Comparison of ENCODE assay signal across 18 cellular contexts in the genomic region with DNA sequence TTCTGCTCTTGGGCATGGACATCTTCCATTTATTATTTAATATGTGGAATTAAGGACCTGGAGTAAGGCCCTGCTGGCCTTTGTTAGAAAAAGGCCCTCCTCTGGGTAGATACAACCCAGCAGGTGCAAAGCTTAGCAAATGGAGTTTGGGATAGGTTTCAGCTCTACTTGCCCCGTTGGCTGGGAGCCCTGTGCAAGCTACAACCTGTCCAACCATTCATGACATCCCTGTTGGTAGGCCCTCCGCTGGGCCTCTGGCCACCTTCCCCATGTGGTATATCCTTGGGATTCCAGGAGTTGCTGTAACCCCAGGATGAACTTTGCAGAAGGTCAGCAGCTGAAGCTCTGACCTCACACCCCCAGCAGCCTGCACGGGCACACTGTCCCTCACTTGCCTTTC.
DNase-seq lines count a peak whose midpoint lies in the region; ATAC-seq and TF ChIP-seq lines count a peak whose summit lies in the region.
"Had no signal": no experiment of that assay in that cellular context is flagged by ENCODE, and none has a peak within 500 bp of the region (broad histone marks: within the 10 kb centered on the region; RNA-seq: fewer than 3 reads in every experiment).

No MANE protein-coding gene starts in this region.

- H3K4me3 ChIP-seq in epithelial cell of esophagus (ENCODE audit: low read length): no peak overlapping the region
- H3K4me3 ChIP-seq: A549, K562, SJCRH30 had no signal

- POLR2A ChIA-PET in RWPE1 (lab: Yijun Ruan, JAX; ENCODE audit: low non-redundant PET): interaction anchor here (0.6 kb wide), 2 partner anchors 10 to 12 kb away, joined by 5 to 8 read pairs; no protein-coding TSS in a partner anchor

- TF ChIP-seq CTCF in RWPE1 (conservative IDR thresholded peaks at IDR 0.05; ENCODE audit: low read depth) (no peak), epithelial cell of esophagus (IDR thresholded peaks at IDR 0.05; ENCODE audit: insufficient read depth, low read depth, low read length, missing control alignments) (no peak)

- DNase-seq in NCI-H2171 treated with DMSO at 0.1 percent for 48 hours (lab: John Stamatoyannopoulos, UW): peak; percentile 12
- no peak for DNase-seq in NCI-H2171 (lab: John Stamatoyannopoulos, UW)
- DNase-seq in RWPE1 (ENCODE audit: low spot score): peak; percentile 78
- DNase-seq in epithelial cell of esophagus (ENCODE audit: low read depth): peak; percentile 83
- DNase-seq in middle frontal gyrus (ENCODE audit: extremely low spot score, low spot score): no peak
- DNase-seq: MV-4-11; NCI-H1436; NCI-H2081; NCI-H226; NCI-H526 treated with DMSO at 0.1 percent for 48 hours; NK-92 treated with Interleukin-12 subunit alpha and Interleukin-12 subunit beta, amount 100 ng/mL, for 24 hours; RPMI8226 had no signal

- CTCF ChIA-PET in RWPE1 (lab: Yijun Ruan, JAX): interaction anchor here (0.7 to 2.2 kb wide), 4 partner anchors 40 to 55 kb away, joined by 3 to 8 read pairs (median 5); no protein-coding TSS in a partner anchor

- H3K27ac ChIP-seq in RWPE1: peak overlapping the region; percentile 60
- H3K27ac ChIP-seq: A549, C4-2B, SJCRH30 had no signal

- ATAC-seq in HG03025 (IDR thresholded peaks at IDR 0.05; ENCODE audit: low FRiP score, unreplicated experiment) (no peak), HG03521 (IDR thresholded peaks at IDR 0.05; ENCODE audit: unreplicated experiment) (no peak)
- ATAC-seq: A549, K562 had no signal

Comparison
In these comparisons a context has a peak if more than half of its experiments do, and no peak if none do; other contexts are left out.
1. DNase-seq: peak in NCI-H2171 treated with DMSO at 0.1 percent for 48 hours (single experiment), RWPE1 (single experiment) and epithelial cell of esophagus (single experiment); none in NCI-H2171 (single experiment) and middle frontal gyrus (single experiment).